Comparison of ENCODE assay signal across 1 cellular context in the genomic region with DNA sequence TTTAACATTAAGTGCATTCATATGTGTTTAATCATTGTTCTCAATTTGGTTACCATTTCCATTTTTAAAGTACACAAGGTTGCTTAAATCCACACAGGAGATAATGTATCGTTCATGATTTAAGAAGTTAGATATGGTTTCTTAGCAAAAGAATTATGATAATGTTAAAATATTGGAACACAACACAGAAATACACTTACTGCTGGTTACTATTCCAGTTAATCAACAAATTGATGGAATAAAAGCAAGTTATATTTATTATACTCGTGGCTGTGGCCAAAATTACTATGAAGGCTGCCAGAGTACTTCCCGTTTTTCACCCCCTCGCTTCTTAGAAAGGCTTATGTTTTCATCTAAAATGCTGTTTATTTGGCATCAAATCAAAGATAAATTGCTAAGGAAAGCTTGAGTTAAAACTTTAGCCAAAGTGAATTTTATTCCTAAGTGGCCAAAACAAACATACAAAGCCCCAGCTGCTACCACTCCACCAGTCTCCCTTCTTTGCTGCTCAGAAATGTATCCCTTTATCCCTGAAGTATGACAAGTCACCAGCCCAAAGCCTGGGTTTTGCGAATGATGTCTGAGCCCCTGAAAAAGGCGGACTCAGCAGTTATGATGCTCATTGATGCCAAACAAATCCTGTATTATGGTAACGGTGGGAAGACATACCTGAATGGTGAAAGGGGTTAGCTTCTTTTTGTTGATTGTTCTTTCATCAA.
TF ChIP-seq lines count a peak whose summit lies in the region.

No MANE protein-coding gene starts in this region.

TF ChIP-seq in GM12878, 131 proteins besides CTCF, POLR2A, EP300 and RAD21:
- TF ChIP-seq POLR2AphosphoS5 (IDR thresholded peaks at IDR 0.05; ENCODE audit: low read length): peak; percentile 61
- TF ChIP-seq NBN (IDR thresholded peaks at IDR 0.05): no peak
